2 cellular contexts compared by ENCODE assay signal in the genomic region with DNA sequence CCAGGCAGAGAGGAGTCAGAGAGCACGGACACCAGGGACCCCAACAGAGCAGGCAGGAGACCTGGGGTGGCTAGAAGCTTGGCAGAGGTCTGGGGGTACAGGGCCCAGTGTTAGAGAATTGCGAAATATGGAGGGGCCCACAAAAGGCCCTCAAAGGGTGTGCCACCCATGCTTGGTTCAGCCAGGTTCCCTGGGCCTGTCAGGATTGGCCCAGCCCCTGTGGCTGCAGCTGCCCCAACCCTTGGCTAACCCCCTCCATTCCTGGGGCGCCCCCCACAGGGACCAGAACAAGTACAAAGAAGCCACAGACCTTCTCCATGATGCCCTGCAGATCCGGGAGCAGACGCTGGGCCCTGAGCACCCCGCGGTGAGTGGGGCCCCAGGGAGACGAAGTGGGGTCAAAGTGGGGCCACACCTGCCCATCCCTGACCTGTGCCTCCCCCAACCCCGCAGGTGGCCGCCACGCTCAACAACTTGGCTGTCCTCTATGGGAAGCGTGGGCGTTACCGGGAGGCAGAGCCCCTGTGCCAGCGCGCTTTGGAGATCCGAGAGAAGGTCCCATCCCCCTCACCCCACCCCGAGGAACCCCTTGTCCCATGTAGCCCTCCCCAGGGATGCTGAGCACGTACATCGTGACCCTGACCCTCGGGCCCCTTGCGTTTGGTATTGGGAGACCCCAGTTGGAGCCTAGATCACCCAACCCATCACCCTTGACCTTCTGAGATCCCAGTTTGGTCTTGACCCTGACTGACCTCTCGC.
A peak's percentile ranks its signal among the peaks of the same experiment; 100 is the strongest.
TF ChIP-seq lines count a peak whose summit lies in the region.

No MANE protein-coding gene starts in this region.

TF ChIP-seq in GM23338, 12 proteins besides CTCF, POLR2A, EP300 and RAD21:
- TF ChIP-seq ZNF331 (CRISPR knock-in tag; IDR thresholded peaks at IDR 0.05; ENCODE audit: low read depth) (no peak), CREB1 (CRISPR knock-in tag; IDR thresholded peaks at IDR 0.05; ENCODE audit: low read depth) (no peak), ETS1 (IDR thresholded peaks at IDR 0.05) (no peak), STAT1 (IDR thresholded peaks at IDR 0.05; ENCODE audit: unreplicated experiment) (no peak), ZNF114 (CRISPR knock-in tag; IDR thresholded peaks at IDR 0.05) (no peak), EZH2 (IDR thresholded peaks at IDR 0.05; ENCODE audit: low read depth, unreplicated experiment) (no peak)

TF ChIP-seq in endothelial cell of umbilical vein, 7 proteins besides CTCF, POLR2A, EP300 and RAD21:
- TF ChIP-seq POLR2AphosphoS5 (IDR thresholded peaks at IDR 0.05; ENCODE audit: insufficient read depth, low read depth, low read length) (peak; percentile 28), MYC (IDR thresholded peaks at IDR 0.05; ENCODE audit: low read depth, low read length) (no peak)
